Comparison of ENCODE assay signal across 9 cellular contexts in genomic region chr10:16967000-16967865, GRCh38.
DNase-seq lines count a peak whose midpoint lies in the region; ATAC-seq lines count a peak whose summit lies in the region.
"Had no signal": no experiment of that assay in that cellular context is flagged by ENCODE, and none has a peak within 500 bp of the region (broad histone marks: within the 10 kb centered on the region; RNA-seq: fewer than 3 reads in every experiment).

No MANE protein-coding gene starts in this region.

- H3K9me3 ChIP-seq in HUES6 (ENCODE audit: control insufficient read depth, insufficient read depth, low read depth, low read length) (no peaks in the 10 kb centered on the region), aorta (ENCODE audit: control insufficient read depth, low read length) (no peaks in the 10 kb centered on the region)

- ATAC-seq in aorta (ENCODE audit: low FRiP score) = no peak
- ATAC-seq in GM19455 (IDR thresholded peaks at IDR 0.05; ENCODE audit: unreplicated experiment) = no peak

- intact Hi-C loops in aorta (cut with DNase I) = no loop called here

- H3K4me1 ChIP-seq in HUES6 (ENCODE audit: control insufficient read depth, insufficient read depth, low read length) = peaks cover 27% of the 10 kb centered on the region
- peaks cover 2 to 5% of the 10 kb centered on the region in 2 donors for H3K4me1 ChIP-seq in aorta (ENCODE audit: control insufficient read depth in 1 of 2, insufficient read depth in 2 of 2, low read length in 2 of 2)

- peak; percentile 39 for DNase-seq in AG08396 (ENCODE audit: low spot score)
- DNase-seq in myocyte (ENCODE audit: low read depth) = peak; percentile 71
- DNase-seq in aorta = no peak
- no peak for DNase-seq in MV-4-11 (lab: John Stamatoyannopoulos, UW)
- DNase-seq in activated CD4-positive, CD25-positive, alpha-beta regulatory T cell treated with anti-CD3 and anti-CD28 coated beads, Interleukin-2, amount 50 U/mL, for 72 hours = no peak
- DNase-seq: occipital lobe had no signal

- H3K27ac ChIP-seq in HUES6 (ENCODE audit: low read depth, low read length) (no peak overlapping the region), cingulate gyrus (ENCODE audit: low read depth, low read length) (peak overlapping the region; percentile 1), aorta (ENCODE audit: low read depth in 1 of 2, low read length in 2 of 2) (peak overlapping the region in 1 of 2 donors; percentile 28)

- H3K36me3 ChIP-seq in HUES6 (ENCODE audit: control insufficient read depth, insufficient read depth, low read length) = no peaks in the 10 kb centered on the region
- H3K36me3 ChIP-seq in aorta (ENCODE audit: control insufficient read depth in 1 of 2, insufficient read depth in 2 of 2, low read length in 1 of 2) = no peaks in the 10 kb centered on the region

- H3K4me3 ChIP-seq in HUES6 (ENCODE audit: low read depth, low read length) (no peak overlapping the region), aorta (ENCODE audit: low read length in 2 of 2) (no peak overlapping the region)

- H3K27me3 ChIP-seq in HUES6 (ENCODE audit: control insufficient read depth, insufficient read depth, low read length) (no peaks in the 10 kb centered on the region), aorta (ENCODE audit: control insufficient read depth in 1 of 2, insufficient read depth in 2 of 2, low read length in 1 of 2) (no peaks in the 10 kb centered on the region)

- peak overlapping the region; percentile 38 for H3K9ac ChIP-seq in HUES6 (ENCODE audit: low read length)

- 63 to 64% methylated on average over 11 of the region's 11 CpGs for WGBS in aorta, 2 donors

Comparison
In these comparisons a context has a peak if more than half of its experiments do, and no peak if none do; other contexts are left out.
1. DNase-seq: peak in AG08396 (single experiment) and myocyte (single experiment); none in aorta (0 of 2), MV-4-11 (single experiment) and activated CD4-positive, CD25-positive, alpha-beta regulatory T cell treated with anti-CD3 and anti-CD28 coated beads, Interleukin-2, amount 50 U/mL, for 72 hours (single experiment).